ENCODE assay signal across 1 cellular context in the genomic region with DNA sequence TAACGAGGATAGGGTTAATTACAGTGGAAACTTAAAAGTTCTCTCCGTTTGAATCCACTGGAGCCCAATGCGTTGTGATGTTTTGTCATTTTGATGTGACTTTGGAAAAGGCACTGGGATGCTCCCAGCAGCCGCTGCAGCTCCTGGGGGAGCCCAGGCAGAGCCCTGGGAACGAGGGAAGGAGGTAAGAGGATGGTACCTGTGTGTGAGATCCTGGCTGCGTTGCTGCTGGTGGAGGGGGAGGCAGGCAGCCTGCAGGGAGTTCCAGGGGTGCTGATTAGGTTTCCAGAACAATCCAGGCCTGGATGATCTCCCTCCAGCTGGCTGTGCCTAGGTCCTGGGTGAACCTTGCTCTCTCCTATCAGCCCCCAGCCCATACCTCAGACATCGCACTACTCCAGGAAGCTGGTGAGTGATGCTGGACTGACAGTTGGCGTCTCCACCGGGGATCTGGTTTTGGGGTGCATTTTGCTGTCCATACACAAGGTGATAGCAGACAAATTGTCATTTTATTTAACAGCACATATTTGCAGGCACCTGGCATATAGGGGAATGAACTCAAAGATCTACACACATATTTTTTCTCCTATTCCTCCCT.
TF ChIP-seq lines count a peak whose summit lies in the region.

No MANE protein-coding gene starts in this region.

TF ChIP-seq in HepG2, 621 proteins besides CTCF, POLR2A, EP300 and RAD21 (continued from another document and continues in another):
- TF ChIP-seq, protein P1, sequence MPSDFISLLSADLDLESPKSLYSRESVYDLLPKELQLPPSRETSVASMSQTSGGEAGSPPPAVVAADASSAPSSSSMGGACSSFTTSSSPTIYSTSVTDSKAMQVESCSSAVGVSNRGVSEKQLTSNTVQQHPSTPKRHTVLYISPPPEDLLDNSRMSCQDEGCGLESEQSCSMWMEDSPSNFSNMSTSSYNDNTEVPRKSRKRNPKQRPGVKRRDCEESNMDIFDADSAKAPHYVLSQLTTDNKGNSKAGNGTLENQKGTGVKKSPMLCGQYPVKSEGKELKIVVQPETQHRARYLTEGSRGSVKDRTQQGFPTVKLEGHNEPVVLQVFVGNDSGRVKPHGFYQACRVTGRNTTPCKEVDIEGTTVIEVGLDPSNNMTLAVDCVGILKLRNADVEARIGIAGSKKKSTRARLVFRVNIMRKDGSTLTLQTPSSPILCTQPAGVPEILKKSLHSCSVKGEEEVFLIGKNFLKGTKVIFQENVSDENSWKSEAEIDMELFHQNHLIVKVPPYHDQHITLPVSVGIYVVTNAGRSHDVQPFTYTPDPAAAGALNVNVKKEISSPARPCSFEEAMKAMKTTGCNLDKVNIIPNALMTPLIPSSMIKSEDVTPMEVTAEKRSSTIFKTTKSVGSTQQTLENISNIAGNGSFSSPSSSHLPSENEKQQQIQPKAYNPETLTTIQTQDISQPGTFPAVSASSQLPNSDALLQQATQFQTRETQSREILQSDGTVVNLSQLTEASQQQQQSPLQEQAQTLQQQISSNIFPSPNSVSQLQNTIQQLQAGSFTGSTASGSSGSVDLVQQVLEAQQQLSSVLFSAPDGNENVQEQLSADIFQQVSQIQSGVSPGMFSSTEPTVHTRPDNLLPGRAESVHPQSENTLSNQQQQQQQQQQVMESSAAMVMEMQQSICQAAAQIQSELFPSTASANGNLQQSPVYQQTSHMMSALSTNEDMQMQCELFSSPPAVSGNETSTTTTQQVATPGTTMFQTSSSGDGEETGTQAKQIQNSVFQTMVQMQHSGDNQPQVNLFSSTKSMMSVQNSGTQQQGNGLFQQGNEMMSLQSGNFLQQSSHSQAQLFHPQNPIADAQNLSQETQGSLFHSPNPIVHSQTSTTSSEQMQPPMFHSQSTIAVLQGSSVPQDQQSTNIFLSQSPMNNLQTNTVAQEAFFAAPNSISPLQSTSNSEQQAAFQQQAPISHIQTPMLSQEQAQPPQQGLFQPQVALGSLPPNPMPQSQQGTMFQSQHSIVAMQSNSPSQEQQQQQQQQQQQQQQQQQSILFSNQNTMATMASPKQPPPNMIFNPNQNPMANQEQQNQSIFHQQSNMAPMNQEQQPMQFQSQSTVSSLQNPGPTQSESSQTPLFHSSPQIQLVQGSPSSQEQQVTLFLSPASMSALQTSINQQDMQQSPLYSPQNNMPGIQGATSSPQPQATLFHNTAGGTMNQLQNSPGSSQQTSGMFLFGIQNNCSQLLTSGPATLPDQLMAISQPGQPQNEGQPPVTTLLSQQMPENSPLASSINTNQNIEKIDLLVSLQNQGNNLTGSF (CRISPR knock-in tag; IDR thresholded peaks at IDR 0.05): no peak
- TF ChIP-seq ZNF816 (CRISPR knock-in tag; IDR thresholded peaks at IDR 0.05; ENCODE audit: borderline replicate concordance) (no peak), ZKSCAN1 (IDR thresholded peaks at IDR 0.05; ENCODE audit: low read length) (no peak), ZNF563 (CRISPR knock-in tag; IDR thresholded peaks at IDR 0.05) (0 out of 2 replicates have a peak, but pooled peaks have one; percentile 25), ZNF572 (CRISPR knock-in tag; IDR thresholded peaks at IDR 0.05) (no peak), KMT2A (CRISPR knock-in tag; IDR thresholded peaks at IDR 0.05) (no peak), ZNF282 (IDR thresholded peaks at IDR 0.05; ENCODE audit: partially characterized antibody) (no peak), CC2D1A (CRISPR knock-in tag; IDR thresholded peaks at IDR 0.05) (0 out of 2 replicates have a peak, but pooled peaks have one; percentile 36), ZNF17 (CRISPR knock-in tag; IDR thresholded peaks at IDR 0.05) (no peak), NCOR1 (IDR thresholded peaks at IDR 0.05; ENCODE audit: borderline replicate concordance, low read length) (no peak), XRCC5 (optimal IDR thresholded peaks at IDR 0.05; ENCODE audit: low read length) (no peak), FOSL1 (CRISPR knock-in tag; IDR thresholded peaks at IDR 0.05; ENCODE audit: borderline replicate concordance) (no peak), MED8 (CRISPR knock-in tag; IDR thresholded peaks at IDR 0.05; ENCODE audit: insufficient replicate concordance) (no peak), POLR2AphosphoS5 (IDR thresholded peaks at IDR 0.05; ENCODE audit: low read depth, low read length) (peak; percentile 49; the same call in 1 of the 2 replicates), SIX1 (CRISPR knock-in tag; IDR thresholded peaks at IDR 0.05; ENCODE audit: borderline replicate concordance) (no peak), ZNF773 (CRISPR knock-in tag; IDR thresholded peaks at IDR 0.05; ENCODE audit: borderline replicate concordance) (no peak), GABPA (IDR thresholded peaks at IDR 0.05; ENCODE audit: low read depth, low read length) (no peak), GABPA (CRISPR knock-in tag; IDR thresholded peaks at IDR 0.05; ENCODE audit: low read depth) (no peak), ZNF251 (CRISPR knock-in tag; IDR thresholded peaks at IDR 0.05) (no peak), HOXD1 (CRISPR knock-in tag; IDR thresholded peaks at IDR 0.05) (no peak), HNRNPL (IDR thresholded peaks at IDR 0.05; ENCODE audit: low read depth, low read length) (peak; percentile 45; the same call in 1 of the 2 replicates), ZNF556 (CRISPR knock-in tag; IDR thresholded peaks at IDR 0.05; ENCODE audit: borderline replicate concordance) (no peak), GATAD2A (CRISPR knock-in tag; IDR thresholded peaks at IDR 0.05) (no peak), CBX1 (IDR thresholded peaks at IDR 0.05; ENCODE audit: low read depth) (no peak), ZFP37 (CRISPR knock-in tag; IDR thresholded peaks at IDR 0.05; ENCODE audit: borderline replicate concordance) (no peak), ZNF12 (CRISPR knock-in tag; IDR thresholded peaks at IDR 0.05) (no peak), ZNF230 (CRISPR knock-in tag; IDR thresholded peaks at IDR 0.05) (no peak), ARNTL (CRISPR knock-in tag; IDR thresholded peaks at IDR 0.05) (no peak), THAP11 (CRISPR knock-in tag; IDR thresholded peaks at IDR 0.05) (no peak), TSC22D2 (CRISPR knock-in tag; IDR thresholded peaks at IDR 0.05; ENCODE audit: borderline replicate concordance) (no peak), NFE2L2 (IDR thresholded peaks at IDR 0.05; ENCODE audit: low read length) (no peak), DNMT1 (CRISPR knock-in tag; IDR thresholded peaks at IDR 0.05) (no peak), MBD4 (IDR thresholded peaks at IDR 0.05; ENCODE audit: borderline replicate concordance, low read length) (0 out of 2 replicates have a peak, but pooled peaks have one; percentile 64), ATF1 (CRISPR knock-in tag; IDR thresholded peaks at IDR 0.05) (no peak)
- TF ChIP-seq, protein P2, sequence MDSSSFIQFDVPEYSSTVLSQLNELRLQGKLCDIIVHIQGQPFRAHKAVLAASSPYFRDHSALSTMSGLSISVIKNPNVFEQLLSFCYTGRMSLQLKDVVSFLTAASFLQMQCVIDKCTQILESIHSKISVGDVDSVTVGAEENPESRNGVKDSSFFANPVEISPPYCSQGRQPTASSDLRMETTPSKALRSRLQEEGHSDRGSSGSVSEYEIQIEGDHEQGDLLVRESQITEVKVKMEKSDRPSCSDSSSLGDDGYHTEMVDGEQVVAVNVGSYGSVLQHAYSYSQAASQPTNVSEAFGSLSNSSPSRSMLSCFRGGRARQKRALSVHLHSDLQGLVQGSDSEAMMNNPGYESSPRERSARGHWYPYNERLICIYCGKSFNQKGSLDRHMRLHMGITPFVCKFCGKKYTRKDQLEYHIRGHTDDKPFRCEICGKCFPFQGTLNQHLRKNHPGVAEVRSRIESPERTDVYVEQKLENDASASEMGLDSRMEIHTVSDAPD (CRISPR knock-in tag; IDR thresholded peaks at IDR 0.05): no peak
- TF ChIP-seq, protein P3, sequence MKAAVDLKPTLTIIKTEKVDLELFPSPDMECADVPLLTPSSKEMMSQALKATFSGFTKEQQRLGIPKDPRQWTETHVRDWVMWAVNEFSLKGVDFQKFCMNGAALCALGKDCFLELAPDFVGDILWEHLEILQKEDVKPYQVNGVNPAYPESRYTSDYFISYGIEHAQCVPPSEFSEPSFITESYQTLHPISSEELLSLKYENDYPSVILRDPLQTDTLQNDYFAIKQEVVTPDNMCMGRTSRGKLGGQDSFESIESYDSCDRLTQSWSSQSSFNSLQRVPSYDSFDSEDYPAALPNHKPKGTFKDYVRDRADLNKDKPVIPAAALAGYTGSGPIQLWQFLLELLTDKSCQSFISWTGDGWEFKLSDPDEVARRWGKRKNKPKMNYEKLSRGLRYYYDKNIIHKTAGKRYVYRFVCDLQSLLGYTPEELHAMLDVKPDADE (CRISPR knock-in tag; IDR thresholded peaks at IDR 0.05): no peak
- TF ChIP-seq, protein P4, sequence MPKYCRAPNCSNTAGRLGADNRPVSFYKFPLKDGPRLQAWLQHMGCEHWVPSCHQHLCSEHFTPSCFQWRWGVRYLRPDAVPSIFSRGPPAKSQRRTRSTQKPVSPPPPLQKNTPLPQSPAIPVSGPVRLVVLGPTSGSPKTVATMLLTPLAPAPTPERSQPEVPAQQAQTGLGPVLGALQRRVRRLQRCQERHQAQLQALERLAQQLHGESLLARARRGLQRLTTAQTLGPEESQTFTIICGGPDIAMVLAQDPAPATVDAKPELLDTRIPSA (CRISPR knock-in tag; IDR thresholded peaks at IDR 0.05; ENCODE audit: borderline replicate concordance): no peak
- TF ChIP-seq, protein P5, sequence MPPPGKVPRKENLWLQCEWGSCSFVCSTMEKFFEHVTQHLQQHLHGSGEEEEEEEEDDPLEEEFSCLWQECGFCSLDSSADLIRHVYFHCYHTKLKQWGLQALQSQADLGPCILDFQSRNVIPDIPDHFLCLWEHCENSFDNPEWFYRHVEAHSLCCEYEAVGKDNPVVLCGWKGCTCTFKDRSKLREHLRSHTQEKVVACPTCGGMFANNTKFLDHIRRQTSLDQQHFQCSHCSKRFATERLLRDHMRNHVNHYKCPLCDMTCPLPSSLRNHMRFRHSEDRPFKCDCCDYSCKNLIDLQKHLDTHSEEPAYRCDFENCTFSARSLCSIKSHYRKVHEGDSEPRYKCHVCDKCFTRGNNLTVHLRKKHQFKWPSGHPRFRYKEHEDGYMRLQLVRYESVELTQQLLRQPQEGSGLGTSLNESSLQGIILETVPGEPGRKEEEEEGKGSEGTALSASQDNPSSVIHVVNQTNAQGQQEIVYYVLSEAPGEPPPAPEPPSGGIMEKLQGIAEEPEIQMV (CRISPR knock-in tag; IDR thresholded peaks at IDR 0.05; ENCODE audit: low read depth): no peak
- TF ChIP-seq, protein P6, sequence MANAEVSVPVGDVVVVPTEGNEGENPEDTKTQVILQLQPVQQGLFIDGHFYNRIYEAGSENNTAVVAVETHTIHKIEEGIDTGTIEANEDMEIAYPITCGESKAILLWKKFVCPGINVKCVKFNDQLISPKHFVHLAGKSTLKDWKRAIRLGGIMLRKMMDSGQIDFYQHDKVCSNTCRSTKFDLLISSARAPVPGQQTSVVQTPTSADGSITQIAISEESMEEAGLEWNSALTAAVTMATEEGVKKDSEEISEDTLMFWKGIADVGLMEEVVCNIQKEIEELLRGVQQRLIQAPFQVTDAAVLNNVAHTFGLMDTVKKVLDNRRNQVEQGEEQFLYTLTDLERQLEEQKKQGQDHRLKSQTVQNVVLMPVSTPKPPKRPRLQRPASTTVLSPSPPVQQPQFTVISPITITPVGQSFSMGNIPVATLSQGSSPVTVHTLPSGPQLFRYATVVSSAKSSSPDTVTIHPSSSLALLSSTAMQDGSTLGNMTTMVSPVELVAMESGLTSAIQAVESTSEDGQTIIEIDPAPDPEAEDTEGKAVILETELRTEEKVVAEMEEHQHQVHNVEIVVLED (CRISPR knock-in tag; IDR thresholded peaks at IDR 0.05; ENCODE audit: borderline replicate concordance): no peak
- TF ChIP-seq, protein P7, sequence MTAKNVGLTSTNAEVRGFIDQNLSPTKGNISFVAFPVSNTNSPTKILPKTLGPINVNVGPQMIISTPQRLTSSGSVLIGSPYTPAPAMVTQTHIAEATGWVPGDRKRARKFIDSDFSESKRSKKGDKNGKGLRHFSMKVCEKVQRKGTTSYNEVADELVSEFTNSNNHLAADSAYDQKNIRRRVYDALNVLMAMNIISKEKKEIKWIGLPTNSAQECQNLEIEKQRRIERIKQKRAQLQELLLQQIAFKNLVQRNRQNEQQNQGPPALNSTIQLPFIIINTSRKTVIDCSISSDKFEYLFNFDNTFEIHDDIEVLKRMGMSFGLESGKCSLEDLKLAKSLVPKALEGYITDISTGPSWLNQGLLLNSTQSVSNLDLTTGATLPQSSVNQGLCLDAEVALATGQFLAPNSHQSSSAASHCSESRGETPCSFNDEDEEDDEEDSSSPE (CRISPR knock-in tag; IDR thresholded peaks at IDR 0.05): no peak
- TF ChIP-seq, protein P8, sequence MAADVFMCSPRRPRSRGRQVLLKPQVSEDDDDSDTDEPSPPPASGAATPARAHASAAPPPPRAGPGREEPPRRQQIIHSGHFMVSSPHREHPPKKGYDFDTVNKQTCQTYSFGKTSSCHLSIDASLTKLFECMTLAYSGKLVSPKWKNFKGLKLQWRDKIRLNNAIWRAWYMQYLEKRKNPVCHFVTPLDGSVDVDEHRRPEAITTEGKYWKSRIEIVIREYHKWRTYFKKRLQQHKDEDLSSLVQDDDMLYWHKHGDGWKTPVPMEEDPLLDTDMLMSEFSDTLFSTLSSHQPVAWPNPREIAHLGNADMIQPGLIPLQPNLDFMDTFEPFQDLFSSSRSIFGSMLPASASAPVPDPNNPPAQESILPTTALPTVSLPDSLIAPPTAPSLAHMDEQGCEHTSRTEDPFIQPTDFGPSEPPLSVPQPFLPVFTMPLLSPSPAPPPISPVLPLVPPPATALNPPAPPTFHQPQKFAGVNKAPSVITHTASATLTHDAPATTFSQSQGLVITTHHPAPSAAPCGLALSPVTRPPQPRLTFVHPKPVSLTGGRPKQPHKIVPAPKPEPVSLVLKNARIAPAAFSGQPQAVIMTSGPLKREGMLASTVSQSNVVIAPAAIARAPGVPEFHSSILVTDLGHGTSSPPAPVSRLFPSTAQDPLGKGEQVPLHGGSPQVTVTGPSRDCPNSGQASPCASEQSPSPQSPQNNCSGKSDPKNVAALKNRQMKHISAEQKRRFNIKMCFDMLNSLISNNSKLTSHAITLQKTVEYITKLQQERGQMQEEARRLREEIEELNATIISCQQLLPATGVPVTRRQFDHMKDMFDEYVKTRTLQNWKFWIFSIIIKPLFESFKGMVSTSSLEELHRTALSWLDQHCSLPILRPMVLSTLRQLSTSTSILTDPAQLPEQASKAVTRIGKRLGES (CRISPR knock-in tag; IDR thresholded peaks at IDR 0.05; ENCODE audit: borderline replicate concordance): no peak
- TF ChIP-seq, protein P9, sequence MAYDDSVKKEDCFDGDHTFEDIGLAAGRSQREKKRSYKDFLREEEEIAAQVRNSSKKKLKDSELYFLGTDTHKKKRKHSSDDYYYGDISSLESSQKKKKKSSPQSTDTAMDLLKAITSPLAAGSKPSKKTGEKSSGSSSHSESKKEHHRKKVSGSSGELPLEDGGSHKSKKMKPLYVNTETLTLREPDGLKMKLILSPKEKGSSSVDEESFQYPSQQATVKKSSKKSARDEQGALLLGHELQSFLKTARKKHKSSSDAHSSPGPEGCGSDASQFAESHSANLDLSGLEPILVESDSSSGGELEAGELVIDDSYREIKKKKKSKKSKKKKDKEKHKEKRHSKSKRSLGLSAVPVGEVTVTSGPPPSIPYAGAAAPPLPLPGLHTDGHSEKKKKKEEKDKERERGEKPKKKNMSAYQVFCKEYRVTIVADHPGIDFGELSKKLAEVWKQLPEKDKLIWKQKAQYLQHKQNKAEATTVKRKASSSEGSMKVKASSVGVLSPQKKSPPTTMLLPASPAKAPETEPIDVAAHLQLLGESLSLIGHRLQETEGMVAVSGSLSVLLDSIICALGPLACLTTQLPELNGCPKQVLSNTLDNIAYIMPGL (CRISPR knock-in tag; IDR thresholded peaks at IDR 0.05; ENCODE audit: borderline replicate concordance in 1 of 2, low read depth in 1 of 2): no peak
